ENCODE assay signal across 9 cellular contexts in genomic region chr13:113724016-113724758, GRCh38. TPM values are rescaled to one million over a fixed set of nuclear protein-coding genes. Genes with fewer than 3 reads are reported as not detected.
A peak's percentile ranks its signal among the peaks of the same experiment; 100 is the strongest.
DNase-seq lines count a peak whose midpoint lies in the region; ATAC-seq and TF ChIP-seq lines count a peak whose summit lies in the region.
"Had no signal": no experiment of that assay in that cellular context is flagged by ENCODE, and none has a peak within 500 bp of the region (broad histone marks: within the 10 kb centered on the region; RNA-seq: fewer than 3 reads in every experiment).

No MANE protein-coding gene starts in this region.

- H3K27me3 ChIP-seq in adipocyte (replicated peaks; ENCODE audit: control insufficient read depth, insufficient read depth, low read length) (peaks cover 13% of the 10 kb centered on the region), layer of hippocampus (ENCODE audit: control insufficient read depth, insufficient read depth, low read length) (no peaks in the 10 kb centered on the region), stomach (no peaks in the 10 kb centered on the region)

- no peaks in the 10 kb centered on the region for H3K9me3 Mint-ChIP-seq in IgD-negative memory B cell

- H3K4me3 ChIP-seq in adipocyte (ENCODE audit: low read length) (peak overlapping the region; percentile 61), stomach (peak overlapping the region; percentile 41 to 48 (median 48))

- no peak for DNase-seq in adipocyte (ENCODE audit: low read depth)
- DNase-seq in stomach = no peak
- no peak for DNase-seq in stimulated activated CD4-positive, alpha-beta T cell treated with anti-CD3 and anti-CD28 coated beads, Interleukin-4, amount 100 ng/mL, for 1 hour
- no peak for DNase-seq in T-helper 9 cell

- no peaks in the 10 kb centered on the region for H3K27me3 Mint-ChIP-seq in IgD-negative memory B cell

- 75 to 81% (median 79%) methylated on average over 23 to 30 of the region's 30 CpGs for WGBS in stomach, 5 donors

- H3K27ac ChIP-seq in layer of hippocampus (ENCODE audit: low read depth, low read length) (peak overlapping the region; percentile 84), stomach (peak overlapping the region; percentile 66 to 81 (median 75))

- intact Hi-C loops in stomach (cut with DNase I; ENCODE audit: low total_unique reads) = no loop called here

- TF ChIP-seq CTCF in stomach (IDR thresholded peaks at IDR 0.05) = no peak

- peaks cover 3% of the 10 kb centered on the region for H3K4me1 ChIP-seq in adipocyte (ENCODE audit: control insufficient read depth, insufficient read depth, low read length)
- peaks cover 8 to 19% (median 17%) of the 10 kb centered on the region in 4 donors for H3K4me1 ChIP-seq in stomach

- no peaks in the 10 kb centered on the region for H3K36me3 Mint-ChIP-seq in IgD-negative memory B cell

- H3K27ac Mint-ChIP-seq in IgD-negative memory B cell = peak overlapping the region; percentile 89 to 96 (median 93)

- H3K4me3 Mint-ChIP-seq in IgD-negative memory B cell = peak overlapping the region in 3 of 4 donors; percentile 75 to 91 (median 83)

- H3K36me3 ChIP-seq in adipocyte (ENCODE audit: control insufficient read depth, insufficient read depth, low read length, severe bottlenecking) (no peaks in the 10 kb centered on the region), stomach (no peaks in the 10 kb centered on the region)

- H3K9me3 ChIP-seq in adipocyte (ENCODE audit: control insufficient read depth, low read length) (no peaks in the 10 kb centered on the region), stomach (no peaks in the 10 kb centered on the region)

- no peak for ATAC-seq in HG03469 (IDR thresholded peaks at IDR 0.05; ENCODE audit: unreplicated experiment)

- TF ChIP-seq POLR2A in stomach (IDR thresholded peaks at IDR 0.05) = no peak

- peaks cover 0 to 6% (median 2%) of the 10 kb centered on the region in 3 donors for H3K4me1 Mint-ChIP-seq in IgD-negative memory B cell

- no peak for TF ChIP-seq EP300 in stomach (IDR thresholded peaks at IDR 0.05)

- H3K9ac ChIP-seq in adipocyte (ENCODE audit: low read length) = no peak overlapping the region

RNA-seq across cellular contexts. Expression of gene TMEM255B, which starts 34.8 kb away (rescaled TPM):
- polyA plus RNA-seq in IgD-negative memory B cell (0.70 TPM), stomach (1 to 10 TPM; 4.6 to 7.5 (median 6.7) TPM)
- 1 to 10 TPM in 4 of 5 donors, not detected in 1; 1.3 to 7.9 (median 2.3) TPM for total RNA-seq in stomach

RNA-seq across cellular contexts. Expression of gene GRK1, which starts 57.2 kb away (rescaled TPM):
- polyA plus RNA-seq in IgD-negative memory B cell (not detected), stomach (not detected)
- total RNA-seq in stomach = not detected
- total RNA-seq: bronchial epithelial cell had no signal
- polyA plus RNA-seq: keratinocyte had no signal
